8 cellular contexts compared by ENCODE assay signal in the genomic region with DNA sequence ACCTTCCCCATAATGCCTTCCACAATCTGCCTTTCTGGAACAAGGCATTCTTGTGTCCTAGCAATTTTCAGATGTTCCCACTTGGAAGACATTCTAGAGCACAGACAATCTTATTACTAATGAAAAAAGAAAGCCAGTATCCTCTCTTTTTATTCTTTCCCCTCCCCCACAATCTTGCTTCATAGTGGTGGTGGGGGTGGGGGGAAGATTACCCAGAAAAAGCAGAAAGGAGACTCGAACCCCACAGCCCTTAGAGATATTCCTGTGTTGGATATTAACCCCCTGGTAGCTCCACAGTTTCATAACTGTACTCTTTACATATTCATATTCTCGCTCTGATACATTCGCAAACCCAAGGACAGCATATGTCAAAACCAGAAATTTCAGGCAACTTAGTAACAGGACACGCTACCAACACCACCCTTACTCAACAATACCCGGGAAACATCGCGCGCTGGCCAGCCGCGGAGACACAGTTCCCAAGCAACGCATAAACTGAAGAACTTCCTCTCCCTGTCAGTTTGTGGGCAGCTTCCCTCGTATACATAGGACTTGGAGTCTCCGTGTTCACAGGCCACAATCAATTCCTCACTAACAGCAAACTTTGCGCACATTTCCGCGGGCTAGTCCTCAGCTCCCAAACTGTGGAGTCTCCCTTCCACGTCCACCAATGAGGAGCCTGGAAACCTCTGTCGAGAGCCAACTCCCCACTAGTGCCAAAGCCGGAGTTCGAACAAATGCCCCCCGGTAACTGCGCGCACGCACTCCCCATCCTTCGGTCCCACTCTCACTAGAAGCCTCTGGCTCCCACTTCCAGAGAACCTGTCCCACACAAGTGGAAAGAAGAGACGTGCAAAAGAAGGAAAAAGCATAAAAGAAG. TPM values are rescaled to one million over a fixed set of nuclear protein-coding genes. Genes with fewer than 3 reads are reported as not detected.
DNase-seq lines count a peak whose midpoint lies in the region; ATAC-seq and TF ChIP-seq lines count a peak whose summit lies in the region.

No MANE protein-coding gene starts in this region.

- H3K27ac ChIP-seq in OCI-LY3 (ENCODE audit: low read length) (no peak overlapping the region), ascending aorta (peak overlapping the region; percentile 98 to 99)

- H3K36me3 ChIP-seq in OCI-LY3 (replicated peaks; ENCODE audit: low read depth, low read length) (no peaks in the 10 kb centered on the region), ascending aorta (peaks cover 0 to 20% of the 10 kb centered on the region in 2 donors)

- H2AFZ ChIP-seq in OCI-LY3 (ENCODE audit: low read depth, low read length), result peak overlapping the region; percentile 96

- no peak for TF ChIP-seq CTCF in HFF-Myc (IDR thresholded peaks at IDR 0.05; ENCODE audit: low read depth, low read length, missing control alignments)
- no peak for TF ChIP-seq CTCF in OCI-LY3 (IDR thresholded peaks at IDR 0.05; ENCODE audit: low read depth, low read length)
- TF ChIP-seq CTCF in ascending aorta (IDR thresholded peaks at IDR 0.05), result no peak

- peak; percentile 33 for DNase-seq in DMS153 treated with DMSO at 0.1 percent for 48 hours (lab: John Stamatoyannopoulos, UW; ENCODE audit: unreplicated experiment)
- no peak for DNase-seq in HFF-Myc (ENCODE audit: extremely low read depth, low read depth)
- DNase-seq in ascending aorta (ENCODE audit: low spot score in 2 of 2), result peak; percentile 70 to 93
- DNase-seq in left ventricle myocardium superior, result peak; percentile 66
- peak; percentile 69 for DNase-seq in pons (ENCODE audit: low spot score)

- peak overlapping the region; percentile 97 for H3K4me2 ChIP-seq in OCI-LY3 (ENCODE audit: low read length)

- H3K4me3 ChIP-seq in HFF-Myc (replicated peaks; ENCODE audit: low read depth, low read length), result peak overlapping the region; percentile 75
- H3K4me3 ChIP-seq in OCI-LY3 (ENCODE audit: low read length), result peak overlapping the region; percentile 90
- H3K4me3 ChIP-seq in ascending aorta, result peak overlapping the region; percentile 61 to 84

- peaks cover 11% of the 10 kb centered on the region for H3K27me3 ChIP-seq in OCI-LY3 (ENCODE audit: low read depth, low read length)
- H3K27me3 ChIP-seq in ascending aorta, result no peaks in the 10 kb centered on the region

- no peaks in the 10 kb centered on the region for H3K79me2 ChIP-seq in OCI-LY3 (ENCODE audit: low read length)

- no peaks in the 10 kb centered on the region for H4K20me1 ChIP-seq in OCI-LY3 (ENCODE audit: insufficient read depth, low read length)

- H3K9me3 ChIP-seq in OCI-LY3 (ENCODE audit: insufficient read depth, low read length), result no peaks in the 10 kb centered on the region
- no peaks in the 10 kb centered on the region for H3K9me3 ChIP-seq in ascending aorta

- H3K4me1 ChIP-seq in OCI-LY3 (ENCODE audit: low read length) (peaks cover 14% of the 10 kb centered on the region), ascending aorta (peaks cover 0 to 4% of the 10 kb centered on the region in 2 donors)

- H3K9ac ChIP-seq in OCI-LY3 (ENCODE audit: low read length), result peak overlapping the region; percentile 58

- ATAC-seq in left ventricle myocardium superior, result peak; percentile 10
- ATAC-seq in GM18870 (IDR thresholded peaks at IDR 0.05; ENCODE audit: unreplicated experiment), result no peak
- no peak for ATAC-seq in activated CD4-positive, CD25-positive, alpha-beta regulatory T cell treated with anti-CD3 and anti-CD28 coated beads, Interleukin-2, amount 50 U/mL, for 24 hours

- intact Hi-C loops in ascending aorta (cut with DNase I) (loop anchor here (1.0 to 10.0 kb wide), 3 partner anchors 12 to 923 kb away; partner anchors contain the start of gene GALNT5), left ventricle myocardium superior (cut with micrococcal nuclease) (no loop called here)

RNA-seq across cellular contexts. Expression of gene NR4A2, which starts 0.7 kb away (rescaled TPM):
- total RNA-seq in ascending aorta, result 8.7 TPM
- total RNA-seq in left ventricle myocardium superior, result 1.4 TPM
